ENCODE assay signal across 16 cellular contexts in the genomic region with DNA sequence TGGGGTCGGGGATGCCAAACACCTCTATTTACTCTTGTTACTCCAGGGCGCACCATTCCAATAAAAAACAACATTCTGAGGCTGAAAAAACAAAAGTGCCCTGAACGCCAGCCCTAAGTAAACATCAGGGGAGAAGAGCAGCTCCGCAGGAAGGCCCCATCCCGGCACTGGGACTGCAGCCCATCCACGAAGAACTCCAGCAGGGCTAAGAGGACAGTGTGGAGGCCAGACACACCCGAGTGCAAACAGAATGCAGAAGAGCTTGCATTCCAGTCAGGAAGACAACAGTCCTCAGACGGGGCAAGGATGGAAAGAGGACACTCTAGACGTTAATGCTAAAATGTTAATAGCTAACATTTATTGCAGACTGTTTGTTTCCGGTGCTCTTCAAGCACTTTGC. TPM values are rescaled to one million over a fixed set of nuclear protein-coding genes. Genes with fewer than 3 reads are reported as not detected.
DNase-seq lines count a peak whose midpoint lies in the region; ATAC-seq and TF ChIP-seq lines count a peak whose summit lies in the region.
"Had no signal": no experiment of that assay in that cellular context is flagged by ENCODE, and none has a peak within 500 bp of the region (broad histone marks: within the 10 kb centered on the region; RNA-seq: fewer than 3 reads in every experiment).

No MANE protein-coding gene starts in this region.

- DNase-seq in NCI-H345 treated with DMSO at 0.1 percent for 48 hours (lab: John Stamatoyannopoulos, UW; ENCODE audit: unreplicated experiment) (peak; percentile 18), epithelial cell of proximal tubule (ENCODE audit: low read depth) (no peak), osteoblast (ENCODE audit: insufficient read length, low spot score, missing footprints) (no peak), T1000 (lab: John Stamatoyannopoulos, UW) (no peak), DMS79 (lab: John Stamatoyannopoulos, UW) (no peak)
- DNase-seq in activated CD4-positive, alpha-beta T cell treated with anti-CD3 and anti-CD28 coated beads, Interleukin-2, amount 50 U/mL, for 48 hours, result no peak
- DNase-seq: activated CD8-positive, alpha-beta memory T cell treated with anti-CD3 and anti-CD28 coated beads for 24 hours; amniotic stem cell; HFFc6; MV-4-11 had no signal

- no peak overlapping the region for H3K9ac ChIP-seq in BLaER1

- H4K20me1 ChIP-seq in BLaER1 (no peaks in the 10 kb centered on the region), osteoblast (ENCODE audit: insufficient read depth, low read length) (no peaks in the 10 kb centered on the region)

- H3K4me1 ChIP-seq in BLaER1 (peaks cover 87% of the 10 kb centered on the region), osteoblast (ENCODE audit: insufficient read depth, low read length) (peaks cover 13% of the 10 kb centered on the region)

- no peak for ATAC-seq in GM18511 (IDR thresholded peaks at IDR 0.05; ENCODE audit: unreplicated experiment)

- no peaks in the 10 kb centered on the region for H3K27me3 ChIP-seq in BLaER1
- H3K27me3 ChIP-seq in osteoblast (ENCODE audit: insufficient read depth, low read length), result peaks cover 2% of the 10 kb centered on the region

- no peaks in the 10 kb centered on the region for H3K36me3 ChIP-seq in BLaER1
- no peaks in the 10 kb centered on the region for H3K36me3 ChIP-seq in osteoblast (ENCODE audit: insufficient read depth, low read length)

- H3K27ac ChIP-seq in BLaER1 (peak overlapping the region; percentile 49), osteoblast (ENCODE audit: low read depth, low read length) (no peak overlapping the region)

- H3K4me3 ChIP-seq in BLaER1 (no peak overlapping the region), epithelial cell of proximal tubule (ENCODE audit: low read depth, low read length) (peak overlapping the region; percentile 49), osteoblast (ENCODE audit: insufficient read depth, low read length) (peak overlapping the region; percentile 39)

- TF ChIP-seq CTCF in epithelial cell of proximal tubule (conservative IDR thresholded peaks at IDR 0.05; ENCODE audit: low read depth, low read length) (no peak), osteoblast (IDR thresholded peaks at IDR 0.05; ENCODE audit: extremely low read depth, low read depth, low read length) (no peak)

- no peaks in the 10 kb centered on the region for H3K9me3 ChIP-seq in BLaER1
- no peaks in the 10 kb centered on the region for H3K9me3 ChIP-seq in osteoblast (ENCODE audit: low read depth, low read length)

- H2AFZ ChIP-seq in osteoblast (ENCODE audit: low read length), result peak overlapping the region; percentile 90

- H3K79me2 ChIP-seq in osteoblast (ENCODE audit: insufficient read depth, low read length), result no peaks in the 10 kb centered on the region

- H3K4me2 ChIP-seq in BLaER1, result peak overlapping the region; percentile 70
- H3K4me2 ChIP-seq in osteoblast (ENCODE audit: insufficient read depth, low read length), result peak overlapping the region; percentile 39

RNA-seq across cellular contexts. Expression of gene FAM240B, which starts 33.0 kb away (rescaled TPM):
- total RNA-seq in epithelial cell of proximal tubule (not detected in 2 replicates), osteoblast (not detected in 2 replicates)
- total RNA-seq: CD8-positive, alpha-beta memory T cell; esophagus mucosa; HFFc6; left lobe of liver; renal cortical epithelial cell had no signal
